Comparison of ENCODE assay signal across 9 cellular contexts in genomic region chr20:52493177-52493711, GRCh38.
DNase-seq lines count a peak whose midpoint lies in the region; ATAC-seq, FAIRE-seq and TF ChIP-seq lines count a peak whose summit lies in the region.
"Had no signal": no experiment of that assay in that cellular context is flagged by ENCODE, and none has a peak within 500 bp of the region (broad histone marks: within the 10 kb centered on the region; RNA-seq: fewer than 3 reads in every experiment).

No MANE protein-coding gene starts in this region.

- H3K4me3 ChIP-seq in AG04449 (ENCODE audit: low read depth, low read length) (peak overlapping the region; percentile 45), kidney (ENCODE audit: low read length in 2 of 2) (peak overlapping the region; percentile 29 to 39)

- peak overlapping the region; percentile 37 to 68 for H3K4me3 Mint-ChIP-seq in activated T-cell treated with anti-CD3 and anti-CD28 coated beads, Interleukin-2, amount 50 U/mL, for 72 hours

- no peak for DNase-seq in AG04449 (ENCODE audit: low read depth, low spot score)
- DNase-seq in NCI-H1417 (lab: John Stamatoyannopoulos, UW), result peak; percentile 80 to 98 (median 95)
- peak in 1 of 2 donors; percentile 1 for DNase-seq in activated T-cell treated with anti-CD3 and anti-CD28 coated beads, Interleukin-2, amount 50 U/mL, for 72 hours
- no peak for DNase-seq in kidney
- no peak for DNase-seq in T1000 (lab: John Stamatoyannopoulos, UW)
- DNase-seq in DMS114 treated with DMSO at 0.1 percent for 48 hours (lab: John Stamatoyannopoulos, UW; ENCODE audit: unreplicated experiment), result no peak
- no peak for DNase-seq in medulla oblongata (ENCODE audit: extremely low spot score)

- POLR2A ChIA-PET in AG04449 (lab: Yijun Ruan, JAX), result interaction anchor here (1.0 to 1.5 kb wide), 3 partner anchors 8 to 1407 kb away, joined by 3 to 6 read pairs (median 3); no protein-coding TSS in a partner anchor

- H3K9ac ChIP-seq in kidney (ENCODE audit: low read length in 2 of 2), result no peak overlapping the region
- H3K9ac ChIP-seq: KMS-11 had no signal

- no peak overlapping the region for H3K27ac ChIP-seq in kidney (ENCODE audit: low read depth in 2 of 2, low read length in 2 of 2)
- H3K27ac ChIP-seq: KMS-11 had no signal

- FAIRE-seq in kidney (lab: Jason Lieb, UNC), result no peak

- H3K27me3 Mint-ChIP-seq in activated T-cell treated with anti-CD3 and anti-CD28 coated beads, Interleukin-2, amount 50 U/mL, for 72 hours (ENCODE audit: low read depth), result peaks cover 12% of the 10 kb centered on the region

- H3K4me1 ChIP-seq in kidney (ENCODE audit: control insufficient read depth in 1 of 2, insufficient read depth in 1 of 2, low read depth in 1 of 2, low read length in 2 of 2), result no peaks in the 10 kb centered on the region

- H3K36me3 Mint-ChIP-seq in activated T-cell treated with anti-CD3 and anti-CD28 coated beads, Interleukin-2, amount 50 U/mL, for 72 hours (ENCODE audit: insufficient read depth in 2 of 2), result no peaks in the 10 kb centered on the region

- TF ChIP-seq CTCF in AG04449 (IDR thresholded peaks at IDR 0.05; ENCODE audit: insufficient read depth, low read length, missing control alignments) (no peak), kidney (IDR thresholded peaks at IDR 0.05; ENCODE audit: borderline replicate concordance, extremely low read depth, insufficient read depth) (no peak)

- peaks cover 3 to 4% of the 10 kb centered on the region in 2 donors for H3K9me3 Mint-ChIP-seq in activated T-cell treated with anti-CD3 and anti-CD28 coated beads, Interleukin-2, amount 50 U/mL, for 72 hours

- no peak overlapping the region for H3K27ac Mint-ChIP-seq in activated T-cell treated with anti-CD3 and anti-CD28 coated beads, Interleukin-2, amount 50 U/mL, for 72 hours

- intact Hi-C loops in kidney (cut with DNase I), result no loop called here

- H3K4me1 Mint-ChIP-seq in activated T-cell treated with anti-CD3 and anti-CD28 coated beads, Interleukin-2, amount 50 U/mL, for 72 hours (ENCODE audit: low read depth), result peaks cover 22% of the 10 kb centered on the region

- ATAC-seq in activated T-cell treated with anti-CD3 and anti-CD28 coated beads, Interleukin-2, amount 50 U/mL, for 72 hours (replicated peaks in 1 of 2), result peak in 1 of 2 donors; percentile 23
- ATAC-seq in HG03139 (IDR thresholded peaks at IDR 0.05; ENCODE audit: unreplicated experiment), result no peak

- H3K9me3 ChIP-seq in kidney (ENCODE audit: control insufficient read depth in 1 of 2, low read length in 2 of 2), result no peaks in the 10 kb centered on the region

- H3K36me3 ChIP-seq in kidney (ENCODE audit: control insufficient read depth in 1 of 2, insufficient read depth in 2 of 2, low read length in 2 of 2), result no peaks in the 10 kb centered on the region

- CTCF ChIA-PET in AG04449 (lab: Yijun Ruan, JAX), result no interaction called here

Comparison
In these comparisons a context has a peak if more than half of its experiments do, and no peak if none do; other contexts are left out.
1. DNase-seq: peak in NCI-H1417 (3 of 3); none in AG04449 (single experiment), kidney (single experiment), T1000 (single experiment), DMS114 treated with DMSO at 0.1 percent for 48 hours (single experiment) and medulla oblongata (single experiment).